In the genomic region with DNA sequence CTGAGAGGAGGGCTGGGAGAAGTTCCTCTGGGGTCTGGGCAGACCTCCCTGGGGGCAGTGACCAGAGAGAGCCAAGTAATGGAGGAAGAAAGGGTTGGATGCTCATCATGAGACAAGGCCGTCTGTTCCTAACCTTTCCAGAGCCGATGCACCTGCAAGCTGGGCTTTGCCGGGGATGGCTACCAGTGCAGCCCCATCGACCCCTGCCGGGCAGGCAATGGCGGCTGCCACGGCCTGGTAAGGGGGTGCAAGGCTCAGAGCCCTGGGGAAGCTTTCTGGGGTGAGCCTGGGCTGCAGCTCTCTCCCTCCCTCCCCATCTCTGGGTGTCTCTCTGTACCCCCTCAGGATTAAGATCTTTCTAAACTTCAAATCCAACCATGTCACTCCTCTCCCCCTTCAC, we compare ENCODE assay signal across 11 cellular contexts. TPM values are rescaled to one million over a fixed set of nuclear protein-coding genes. Genes with fewer than 3 reads are reported as not detected.
"Had no signal": no experiment of that assay in that cellular context is flagged by ENCODE, and none has a peak within 500 bp of the region (broad histone marks: within the 10 kb centered on the region; RNA-seq: fewer than 3 reads in every experiment).

No MANE protein-coding gene starts in this region.

- DNase-seq: GM23248, GOT3, H7, H9, HCEC 1CT, HFFc6 had no signal

- H3K9me3 Mint-ChIP-seq: GM23338, H9, HFFc6 had no signal

- H3K27ac Mint-ChIP-seq: GM23338, H9, HFFc6 had no signal

- H3K9ac ChIP-seq: GM23248 had no signal

- H3K4me3 ChIP-seq: GM23248, GM23338, HAP-1 had no signal

- H2AFZ ChIP-seq: GM23248, GM23338 had no signal

- H3K27ac ChIP-seq: GM23248 had no signal

- H3K36me3 ChIP-seq: HAP-1 had no signal

- H3K4me3 Mint-ChIP-seq: GM23338, H9, HFFc6 had no signal

- H3K9me3 ChIP-seq: HAP-1 had no signal

- H3K4me2 ChIP-seq: GM23338 had no signal

- FAIRE-seq: H1, H54 had no signal

- H3K4me1 ChIP-seq: HAP-1 had no signal

RNA-seq across cellular contexts. Expression of a gene that starts 16.4 kb away (rescaled TPM):
- total RNA-seq: GM23248, H4, HFFc6 had no signal
- polyA plus RNA-seq: GM23248 had no signal

RNA-seq across cellular contexts. Expression of a gene that starts 57.7 kb away (rescaled TPM):
- total RNA-seq: GM23248 had no signal
- polyA plus RNA-seq: GM23248 had no signal
